In genomic region chr12:116558280-116559079, GRCh38 we compare ENCODE assay signal across 10 cellular contexts. TPM values are rescaled to one million over a fixed set of nuclear protein-coding genes. Genes with fewer than 3 reads are reported as not detected.
DNase-seq lines count a peak whose midpoint lies in the region; ATAC-seq and TF ChIP-seq lines count a peak whose summit lies in the region.
"Had no signal": no experiment of that assay in that cellular context is flagged by ENCODE, and none has a peak within 500 bp of the region (broad histone marks: within the 10 kb centered on the region; RNA-seq: fewer than 3 reads in every experiment).

No MANE protein-coding gene starts in this region.

- H3K36me3 ChIP-seq in CD8-positive, alpha-beta T cell (ENCODE audit: insufficient read depth, low read length) = no peaks in the 10 kb centered on the region
- H3K36me3 ChIP-seq in breast epithelium (no peaks in the 10 kb centered on the region), neural progenitor cell (no peaks in the 10 kb centered on the region)

- no peak overlapping the region for H3K4me3 ChIP-seq in CD8-positive, alpha-beta T cell (ENCODE audit: low read depth, low read length)
- H3K4me3 ChIP-seq in NB4 (ENCODE audit: low read depth, low read length) (peak overlapping the region; percentile 63), breast epithelium (no peak overlapping the region), neural progenitor cell (no peak overlapping the region)

- H2AFZ ChIP-seq in neural progenitor cell (replicated peaks) = peak overlapping the region; percentile 91

- no peaks in the 10 kb centered on the region for H4K20me1 ChIP-seq in neural progenitor cell (ENCODE audit: low read depth)

- H3F3A ChIP-seq in neural progenitor cell (ENCODE audit: low read depth) = peaks cover 19% of the 10 kb centered on the region

- no peak overlapping the region for H3K9ac ChIP-seq in neural progenitor cell

- no peak overlapping the region for H3K27ac ChIP-seq in CD8-positive, alpha-beta T cell (ENCODE audit: low read depth, low read length)
- H3K27ac ChIP-seq in breast epithelium (peak overlapping the region; percentile 87), neural progenitor cell (no peak overlapping the region)

- no peak for TF ChIP-seq CTCF in CD8-positive, alpha-beta T cell (IDR thresholded peaks at IDR 0.05)
- no peak for TF ChIP-seq CTCF in NB4 (IDR thresholded peaks at IDR 0.05; ENCODE audit: low read depth, low read length)
- no peak for TF ChIP-seq CTCF in breast epithelium (IDR thresholded peaks at IDR 0.05)
- no peak for TF ChIP-seq CTCF in neural progenitor cell (IDR thresholded peaks at IDR 0.05)

- POLR2A ChIA-PET in CD8-positive, alpha-beta T cell (lab: Charles Lee) = interaction anchor here (0.7 to 1.9 kb wide), 9 partner anchors 8 to 282 kb away, joined by 3 to 9 read pairs (median 4); no protein-coding TSS in a partner anchor

- H3K27ac Mint-ChIP-seq in CD8-positive, alpha-beta T cell = peak overlapping the region; percentile 94
- no peak overlapping the region for H3K27ac Mint-ChIP-seq in neural progenitor cell

- peak overlapping the region; percentile 50 for H3K4me2 ChIP-seq in neural progenitor cell

- H3K4me3 Mint-ChIP-seq in CD8-positive, alpha-beta T cell = peak overlapping the region; percentile 69
- H3K4me3 Mint-ChIP-seq in neural progenitor cell = no peak overlapping the region

- no peaks in the 10 kb centered on the region for H3K27me3 ChIP-seq in CD8-positive, alpha-beta T cell (ENCODE audit: insufficient read depth, low read length)
- H3K27me3 ChIP-seq in breast epithelium (no peaks in the 10 kb centered on the region), neural progenitor cell (no peaks in the 10 kb centered on the region)

- ATAC-seq in CD8-positive, alpha-beta T cell = no peak
- ATAC-seq in HG02798 (IDR thresholded peaks at IDR 0.05; ENCODE audit: poor library complexity, unreplicated experiment) (no peak), GM18909 (IDR thresholded peaks at IDR 0.05; ENCODE audit: poor library complexity, unreplicated experiment) (no peak)

- CTCF ChIA-PET in CD8-positive, alpha-beta T cell (lab: Charles Lee) = interaction anchor here (1.0 to 2.3 kb wide), 4 partner anchors 15 to 36 kb away, joined by 3 to 8 read pairs (median 4); no protein-coding TSS in a partner anchor

- no peaks in the 10 kb centered on the region for H3K36me3 Mint-ChIP-seq in CD8-positive, alpha-beta T cell
- no peaks in the 10 kb centered on the region for H3K36me3 Mint-ChIP-seq in neural progenitor cell

- H3K79me2 ChIP-seq in neural progenitor cell (ENCODE audit: low read depth) = no peaks in the 10 kb centered on the region

- peaks cover 29% of the 10 kb centered on the region for H3K4me1 ChIP-seq in CD8-positive, alpha-beta T cell (ENCODE audit: insufficient read depth, low read length)
- H3K4me1 ChIP-seq in breast epithelium (peaks cover 3 to 5% of the 10 kb centered on the region in 2 donors), neural progenitor cell (peaks cover 18% of the 10 kb centered on the region)

- intact Hi-C loops in CD8-positive, alpha-beta T cell (cut with DNase I, micrococcal nuclease) = loop anchor here (1.0 to 5.0 kb wide), 4 partner anchors 25 to 282 kb away; partner anchors contain the start of genes RNFT2 (in 1 of the 2) and SPRING1 (in 1 of the 2)
- intact Hi-C loops in breast epithelium (cut with DNase I; ENCODE audit: low total_unique reads) = no loop called here

- no peaks in the 10 kb centered on the region for H3K27me3 Mint-ChIP-seq in CD8-positive, alpha-beta T cell (ENCODE audit: low read depth)
- peaks cover 2% of the 10 kb centered on the region for H3K27me3 Mint-ChIP-seq in neural progenitor cell (ENCODE audit: insufficient read depth, low read depth)

- no peak for DNase-seq in CD8-positive, alpha-beta T cell
- DNase-seq in NB4 (ENCODE audit: low read depth) = peak; percentile 56
- DNase-seq in breast epithelium (ENCODE audit: low spot score in 2 of 2) = no peak
- no peak for DNase-seq in neural progenitor cell (ENCODE audit: low spot score)
- DNase-seq in cortex of kidney (lab: John Stamatoyannopoulos, UW) = no peak
- no peak for DNase-seq in DMS53 treated with DMSO at 0.1 percent for 48 hours (lab: John Stamatoyannopoulos, UW; ENCODE audit: unreplicated experiment)
- DNase-seq: DMS153 had no signal

- H3K9me3 Mint-ChIP-seq in CD8-positive, alpha-beta T cell = no peaks in the 10 kb centered on the region
- H3K9me3 Mint-ChIP-seq in neural progenitor cell = peaks cover 7% of the 10 kb centered on the region

- TF ChIP-seq POLR2A in NB4 (IDR thresholded peaks at IDR 0.05; ENCODE audit: extremely low read depth, insufficient read length) (no peak), breast epithelium (IDR thresholded peaks at IDR 0.05) (no peak)

- H3K9me3 ChIP-seq in CD8-positive, alpha-beta T cell (ENCODE audit: low read length) = no peaks in the 10 kb centered on the region
- no peaks in the 10 kb centered on the region for H3K9me3 ChIP-seq in breast epithelium
- peaks cover 5% of the 10 kb centered on the region for H3K9me3 ChIP-seq in neural progenitor cell (ENCODE audit: low read depth)

- H3K4me1 Mint-ChIP-seq in CD8-positive, alpha-beta T cell (ENCODE audit: low read depth) = peaks cover 48% of the 10 kb centered on the region
- peaks cover 22% of the 10 kb centered on the region for H3K4me1 Mint-ChIP-seq in neural progenitor cell

RNA-seq across cellular contexts. Expression of gene MAP1LC3B2, which starts 0.7 kb away (rescaled TPM):
- total RNA-seq in CD8-positive, alpha-beta T cell = 1 to 10 TPM in 1 of 2 experiments, under 1 TPM in 1; 0.97 to 1.3 TPM
- total RNA-seq in breast epithelium (1 to 10 TPM in 2 of 3 donors, under 1 TPM in 1; 0.98 to 8.5 (median 1.1) TPM), neural progenitor cell (ENCODE audit: low replicate concordance) (0.39 and 1.5 TPM in 2 replicates)
- total RNA-seq: SK-MEL-5 had no signal

Comparison
In these comparisons a context has a peak if more than half of its experiments do, and no peak if none do; other contexts are left out.
1. H3K27ac ChIP-seq: peak in breast epithelium (2 of 2); none in CD8-positive, alpha-beta T cell (single experiment) and neural progenitor cell (single experiment).